Comparison of ENCODE assay signal across 8 cellular contexts in genomic region chr15:90001683-90002427, GRCh38. TPM values are rescaled to one million over a fixed set of nuclear protein-coding genes. Genes with fewer than 3 reads are reported as not detected.
DNase-seq lines count a peak whose midpoint lies in the region; ATAC-seq and TF ChIP-seq lines count a peak whose summit lies in the region.

No MANE protein-coding gene starts in this region.

- peak overlapping the region; percentile 91 for H3K4me2 ChIP-seq in HCT116 (ENCODE audit: low read length)
- H3K4me2 ChIP-seq in OCI-LY1 (ENCODE audit: low read length), result peak overlapping the region; percentile 92

- POLR2A ChIA-PET in HCT116 (lab: Charles Lee), result interaction anchor here (0.7 kb wide), 1 partner anchor 15 kb away, joined by 4 read pairs; no protein-coding TSS in a partner anchor

- H3K9ac ChIP-seq in HCT116 (ENCODE audit: low read length) (peak overlapping the region; percentile 76), OCI-LY1 (ENCODE audit: low read length) (peak overlapping the region; percentile 83)

- ATAC-seq in HCT116 (peak; percentile 18), naive B cell (ENCODE audit: low read depth in 2 of 2) (peak; percentile 54 to 59)
- ATAC-seq in activated T-cell treated with anti-CD3 and anti-CD28 coated beads, Interleukin-2, amount 50 U/mL, for 72 hours (replicated peaks in 1 of 2), result peak; percentile 55 to 64
- ATAC-seq in stimulated activated naive CD8-positive, alpha-beta T cell treated with anti-CD3 and anti-CD28 coated beads, Interleukin-15, amount 100 ng/mL, for 72 hours, result peak; percentile 75

- TF ChIP-seq POLR2A in HCT116 (IDR thresholded peaks at IDR 0.05; ENCODE audit: borderline replicate concordance, extremely low read depth, insufficient read depth, insufficient read length), result peak; percentile 8
- no peak for TF ChIP-seq POLR2A in esophagus squamous epithelium (IDR thresholded peaks at IDR 0.05)

- H3K36me3 Mint-ChIP-seq in activated T-cell treated with anti-CD3 and anti-CD28 coated beads, Interleukin-2, amount 50 U/mL, for 72 hours (ENCODE audit: insufficient read depth in 2 of 2), result peaks cover 9 to 13% of the 10 kb centered on the region in 2 donors
- peaks cover 5 to 12% of the 10 kb centered on the region in 2 donors for H3K36me3 Mint-ChIP-seq in naive B cell

- TF ChIP-seq CTCF in HCT116 (IDR thresholded peaks at IDR 0.05 in 2 of 3, conservative IDR thresholded peaks at IDR 0.05 in 1 of 3; ENCODE audit: borderline replicate concordance in 1 of 3, insufficient read depth in 1 of 3, low read depth in 2 of 3, low read length in 2 of 3), result no peak
- no peak for TF ChIP-seq CTCF in OCI-LY1 (IDR thresholded peaks at IDR 0.05; ENCODE audit: low read length)
- TF ChIP-seq CTCF in esophagus squamous epithelium (IDR thresholded peaks at IDR 0.05), result no peak

- H3K27ac Mint-ChIP-seq in activated T-cell treated with anti-CD3 and anti-CD28 coated beads, Interleukin-2, amount 50 U/mL, for 72 hours, result peak overlapping the region; percentile 88
- H3K27ac Mint-ChIP-seq in naive B cell, result peak overlapping the region; percentile 44 to 95 (median 89)
- H3K27ac Mint-ChIP-seq in stimulated activated naive CD8-positive, alpha-beta T cell treated with anti-CD3 and anti-CD28 coated beads, Interleukin-15, amount 100 ng/mL, for 72 hours, result peak overlapping the region; percentile 90 to 95

- H3K36me3 ChIP-seq in HCT116 (ENCODE audit: control insufficient read depth in 1 of 2, insufficient read depth in 2 of 2, low read length in 2 of 2) (no peaks in the 10 kb centered on the region), OCI-LY1 (ENCODE audit: insufficient read depth, low read length) (peaks cover 13% of the 10 kb centered on the region; the same call in 1 of the 2 replicates), esophagus squamous epithelium (no peaks in the 10 kb centered on the region)

- no peaks in the 10 kb centered on the region for H4K20me1 ChIP-seq in HCT116 (ENCODE audit: insufficient read depth)
- H4K20me1 ChIP-seq in OCI-LY1 (ENCODE audit: insufficient read depth, low read length), result no peaks in the 10 kb centered on the region

- CTCF ChIA-PET in HCT116 (lab: Charles Lee), result no interaction called here

- RAD21 ChIA-PET in HCT116 (lab: Charles Lee; ENCODE audit: low non-redundant PET in 1 of 2, low total read pairs in 2 of 2, uncharacterized antibody in 2 of 2, unreplicated experiment in 2 of 2), result no interaction called here

- no peaks in the 10 kb centered on the region for H3K9me3 Mint-ChIP-seq in activated T-cell treated with anti-CD3 and anti-CD28 coated beads, Interleukin-2, amount 50 U/mL, for 72 hours
- no peaks in the 10 kb centered on the region for H3K9me3 Mint-ChIP-seq in naive B cell
- no peaks in the 10 kb centered on the region for H3K9me3 Mint-ChIP-seq in stimulated activated naive CD8-positive, alpha-beta T cell treated with anti-CD3 and anti-CD28 coated beads, Interleukin-15, amount 100 ng/mL, for 72 hours

- H3F3A ChIP-seq in OCI-LY1 (ENCODE audit: insufficient read depth, low read length), result no peaks in the 10 kb centered on the region

- H3K4me3 Mint-ChIP-seq in activated T-cell treated with anti-CD3 and anti-CD28 coated beads, Interleukin-2, amount 50 U/mL, for 72 hours, result peak overlapping the region; percentile 90 to 91
- H3K4me3 Mint-ChIP-seq in naive B cell, result peak overlapping the region; percentile 83 to 98 (median 92)
- H3K4me3 Mint-ChIP-seq in stimulated activated naive CD8-positive, alpha-beta T cell treated with anti-CD3 and anti-CD28 coated beads, Interleukin-15, amount 100 ng/mL, for 72 hours, result peak overlapping the region; percentile 91 to 93

- intact Hi-C loops in HCT116 (cut with micrococcal nuclease), result loop anchor here (5.0 kb wide), 1 partner anchor 70 kb away; no protein-coding TSS in a partner anchor
- intact Hi-C loops in esophagus squamous epithelium (cut with DNase I), result loop anchor here (10.0 kb wide), 1 partner anchor 73 kb away; no protein-coding TSS in a partner anchor

- H3K9me3 ChIP-seq in HCT116 (ENCODE audit: control insufficient read depth in 1 of 2, insufficient read depth in 1 of 2, low read depth in 1 of 2, low read length in 2 of 2), result no peaks in the 10 kb centered on the region
- H3K9me3 ChIP-seq in OCI-LY1 (ENCODE audit: low read length), result no peaks in the 10 kb centered on the region
- no peaks in the 10 kb centered on the region for H3K9me3 ChIP-seq in esophagus squamous epithelium

- no peaks in the 10 kb centered on the region for H3K27me3 Mint-ChIP-seq in activated T-cell treated with anti-CD3 and anti-CD28 coated beads, Interleukin-2, amount 50 U/mL, for 72 hours (ENCODE audit: low read depth)
- H3K27me3 Mint-ChIP-seq in naive B cell, result no peaks in the 10 kb centered on the region
- H3K27me3 Mint-ChIP-seq in stimulated activated naive CD8-positive, alpha-beta T cell treated with anti-CD3 and anti-CD28 coated beads, Interleukin-15, amount 100 ng/mL, for 72 hours, result no peaks in the 10 kb centered on the region

- WGBS in esophagus squamous epithelium, 2 donors, result 1% methylated on average over 29 to 32 of the region's 89 CpGs

- H3K4me3 ChIP-seq in HCT116 (replicated peaks in 1 of 2; ENCODE audit: low read depth in 1 of 2, low read length in 2 of 2) (peak overlapping the region; percentile 66 to 72), OCI-LY1 (ENCODE audit: low read depth, low read length, poor library complexity, severe bottlenecking) (peak overlapping the region; percentile 80), esophagus squamous epithelium (peak overlapping the region; percentile 59 to 90 (median 68))

- H2AFZ ChIP-seq in HCT116 (ENCODE audit: low read depth, low read length, poor library complexity, severe bottlenecking), result no peak overlapping the region
- H2AFZ ChIP-seq in OCI-LY1 (ENCODE audit: low read length), result no peak overlapping the region

- peak; percentile 67 for DNase-seq in ELF-1 (ENCODE audit: low read depth, low spot score)
- DNase-seq in HCT116 (ENCODE audit: low read depth, low spot score), result no peak
- peak; percentile 76 to 80 for DNase-seq in activated T-cell treated with anti-CD3 and anti-CD28 coated beads, Interleukin-2, amount 50 U/mL, for 72 hours
- DNase-seq in esophagus squamous epithelium (lab: John Stamatoyannopoulos, UW), result no peak
- DNase-seq in naive B cell, result peak; percentile 57
- peak; percentile 47 to 78 for DNase-seq in stimulated activated naive CD8-positive, alpha-beta T cell treated with anti-CD3 and anti-CD28 coated beads, Interleukin-15, amount 100 ng/mL, for 72 hours
- DNase-seq in superior temporal gyrus (ENCODE audit: extremely low spot score), result no peak

- H3K9me2 ChIP-seq in HCT116 (ENCODE audit: insufficient read depth), result no peaks in the 10 kb centered on the region
- H3K9me2 ChIP-seq in OCI-LY1 (ENCODE audit: low read depth, low read length), result no peaks in the 10 kb centered on the region

- H3K4me1 Mint-ChIP-seq in activated T-cell treated with anti-CD3 and anti-CD28 coated beads, Interleukin-2, amount 50 U/mL, for 72 hours (ENCODE audit: low read depth), result peaks cover 63% of the 10 kb centered on the region
- H3K4me1 Mint-ChIP-seq in naive B cell, result peaks cover 43 to 58% (median 52%) of the 10 kb centered on the region in 3 donors
- peaks cover 64% of the 10 kb centered on the region for H3K4me1 Mint-ChIP-seq in stimulated activated naive CD8-positive, alpha-beta T cell treated with anti-CD3 and anti-CD28 coated beads, Interleukin-15, amount 100 ng/mL, for 72 hours

- H3K79me2 ChIP-seq in HCT116 (ENCODE audit: insufficient read depth, low read length) (peaks cover 27% of the 10 kb centered on the region), OCI-LY1 (ENCODE audit: insufficient read depth, low read length) (peaks cover 6% of the 10 kb centered on the region; the same call in 1 of the 2 replicates)

- H3K4me1 ChIP-seq in HCT116 (ENCODE audit: control insufficient read depth in 1 of 2, insufficient read depth in 2 of 2, low read length in 2 of 2), result peaks cover 52 to 84% of the 10 kb centered on the region in 2 experiments
- peaks cover 58% of the 10 kb centered on the region for H3K4me1 ChIP-seq in OCI-LY1 (ENCODE audit: insufficient read depth, low read length, severe bottlenecking)
- peaks cover 51 to 79% (median 56%) of the 10 kb centered on the region in 3 donors for H3K4me1 ChIP-seq in esophagus squamous epithelium

- no TSS peak for BruUV-seq in HCT116 (replicated peaks; lab: Mats Ljungman, UMichigan)

- H3K27ac ChIP-seq in HCT116 (ENCODE audit: low read depth, low read length) (peak overlapping the region; percentile 59), OCI-LY1 (ENCODE audit: low read depth, low read length, poor library complexity, severe bottlenecking) (no peak overlapping the region), esophagus squamous epithelium (peak overlapping the region; percentile 89 to 97 (median 92))

- H3K27me3 ChIP-seq in HCT116 (ENCODE audit: insufficient read depth, low read length) (no peaks in the 10 kb centered on the region), OCI-LY1 (ENCODE audit: insufficient read depth, low read length) (no peaks in the 10 kb centered on the region), esophagus squamous epithelium (no peaks in the 10 kb centered on the region)

- TF ChIP-seq RAD21 in HCT116 (IDR thresholded peaks at IDR 0.05; ENCODE audit: low read depth), result no peak

TF ChIP-seq in HCT116, 20 proteins besides CTCF, POLR2A, EP300 and RAD21 (continues in another document):
- TF ChIP-seq ELF1 (IDR thresholded peaks at IDR 0.05; ENCODE audit: borderline replicate concordance, low read depth), result no peak
- TF ChIP-seq EZH2 (IDR thresholded peaks at IDR 0.05), result no peak
- TF ChIP-seq ATF3 (IDR thresholded peaks at IDR 0.05), result no peak
- TF ChIP-seq TCF7L2 (IDR thresholded peaks at IDR 0.05; ENCODE audit: borderline replicate concordance, extremely low read depth, insufficient read depth, insufficient read length), result peak; percentile 74
- TF ChIP-seq YY1 (IDR thresholded peaks at IDR 0.05; ENCODE audit: extremely low read depth, insufficient replicate concordance, low read depth, low read length), result no peak

RNA-seq across cellular contexts. Expression of gene ZNF710, which starts 0.7 kb away (rescaled TPM):
- total RNA-seq in HCT116 (2021; ENCODE audit: unreplicated experiment) (10.0 TPM), esophagus squamous epithelium (10 to 100 TPM; 15.1 to 27.4 (median 21.4) TPM)
- polyA plus RNA-seq in HCT116 (2012), result 7.8 and 8.9 TPM in 2 replicates
- 10 to 100 TPM; 26.6 to 32.3 TPM for total RNA-seq in activated T-cell treated with anti-CD3 and anti-CD28 coated beads, Interleukin-2, amount 50 U/mL, for 72 hours
- polyA plus RNA-seq in naive B cell (ENCODE audit: low read depth in 6 of 6), result 1 to 10 TPM in 5 of 6 donors, under 1 TPM in 1; 0.64 to 2.4 (median 2.0) TPM

Comparison
In these comparisons a context has a peak if more than half of its experiments do, and no peak if none do; other contexts are left out.
1. DNase-seq: peak in ELF-1 (single experiment), activated T-cell treated with anti-CD3 and anti-CD28 coated beads, Interleukin-2, amount 50 U/mL, for 72 hours (2 of 2), naive B cell (single experiment) and stimulated activated naive CD8-positive, alpha-beta T cell treated with anti-CD3 and anti-CD28 coated beads, Interleukin-15, amount 100 ng/mL, for 72 hours (2 of 2); none in HCT116 (single experiment), esophagus squamous epithelium (single experiment) and superior temporal gyrus (single experiment).
2. ATAC-seq: peak in every context shown above with its lines; median percentile 75 in stimulated activated naive CD8-positive, alpha-beta T cell treated with anti-CD3 and anti-CD28 coated beads, Interleukin-15, amount 100 ng/mL, for 72 hours; 60 in activated T-cell treated with anti-CD3 and anti-CD28 coated beads, Interleukin-2, amount 50 U/mL, for 72 hours; 56 in naive B cell; 18 in HCT116.
3. Peak in every context shown above with its lines, with median percentiles within 50 percentile points of each other: H3K4me3 ChIP-seq, H3K27ac Mint-ChIP-seq and H3K4me3 Mint-ChIP-seq.